18 cellular contexts compared by ENCODE assay signal in genomic region chr5:135211083-135211790, GRCh38.
DNase-seq lines count a peak whose midpoint lies in the region; ATAC-seq, FAIRE-seq and TF ChIP-seq lines count a peak whose summit lies in the region.
"Had no signal": no experiment of that assay in that cellular context is flagged by ENCODE, and none has a peak within 500 bp of the region (broad histone marks: within the 10 kb centered on the region; RNA-seq: fewer than 3 reads in every experiment).

No MANE protein-coding gene starts in this region.

- TF ChIP-seq CTCF in D721Med (IDR thresholded peaks at IDR 0.05; ENCODE audit: insufficient read depth, missing control alignments) (no peak), esophagus squamous epithelium (IDR thresholded peaks at IDR 0.05) (no peak), gastrocnemius medialis (IDR thresholded peaks at IDR 0.05 in 4 of 5, conservative IDR thresholded peaks at IDR 0.05 in 1 of 5) (no peak)

- no peaks in the 10 kb centered on the region for H3K27me3 ChIP-seq in esophagus squamous epithelium
- no peaks in the 10 kb centered on the region for H3K27me3 ChIP-seq in gastrocnemius medialis
- H3K27me3 ChIP-seq: testis had no signal

- H3K4me3 ChIP-seq in esophagus squamous epithelium (no peak overlapping the region), gastrocnemius medialis (no peak overlapping the region)
- H3K4me3 ChIP-seq: testis had no signal

- no peaks in the 10 kb centered on the region for H3K36me3 ChIP-seq in esophagus squamous epithelium
- H3K36me3 ChIP-seq in gastrocnemius medialis, result no peaks in the 10 kb centered on the region

- peak; percentile 94 for FAIRE-seq in D721Med (lab: Jason Lieb, UNC)
- FAIRE-seq: H54 had no signal

- peak; percentile 47 for DNase-seq in D721Med (ENCODE audit: insufficient read length, low spot score)
- DNase-seq in NCI-H1694 (lab: John Stamatoyannopoulos, UW), result peak; percentile 41
- no peak for DNase-seq in esophagus squamous epithelium (lab: John Stamatoyannopoulos, UW)
- no peak for DNase-seq in gastrocnemius medialis
- no peak for DNase-seq in effector memory CD8-positive, alpha-beta T cell
- DNase-seq: AML-193, cerebellar nuclear complex, DMS79 treated with DMSO at 0.1 percent for 48 hours, hippocampal formation, NCI-H1048, SHP77, testis had no signal

- ATAC-seq in gastrocnemius medialis, result peak; percentile 39 to 83
- ATAC-seq in GM21717 (IDR thresholded peaks at IDR 0.05; ENCODE audit: unreplicated experiment), result no peak
- ATAC-seq in HG03442 (IDR thresholded peaks at IDR 0.05; ENCODE audit: unreplicated experiment), result no peak
- no peak for ATAC-seq in effector memory CD8-positive, alpha-beta T cell (replicated peaks)
- ATAC-seq in HG02870 (IDR thresholded peaks at IDR 0.05; ENCODE audit: unreplicated experiment), result no peak

- H3K9me3 ChIP-seq in esophagus squamous epithelium (no peaks in the 10 kb centered on the region), gastrocnemius medialis (no peaks in the 10 kb centered on the region)
- H3K9me3 ChIP-seq: testis had no signal

- intact Hi-C loops in esophagus squamous epithelium (cut with DNase I), result loop anchor here (10.0 kb wide), 1 partner anchor 114 kb away; no protein-coding TSS in a partner anchor
- intact Hi-C loops in gastrocnemius medialis (cut with DNase I; ENCODE audit: low total_unique reads), result no loop called here

- no peaks in the 10 kb centered on the region for H3K9me3 Mint-ChIP-seq in effector memory CD8-positive, alpha-beta T cell

- TF ChIP-seq POLR2A in esophagus squamous epithelium (IDR thresholded peaks at IDR 0.05) (no peak), gastrocnemius medialis (IDR thresholded peaks at IDR 0.05) (no peak)

- H3K4me3 Mint-ChIP-seq in effector memory CD8-positive, alpha-beta T cell, result no peak overlapping the region

- H3K27ac Mint-ChIP-seq in effector memory CD8-positive, alpha-beta T cell, result no peak overlapping the region
- H3K27ac Mint-ChIP-seq: progenitor cell of endocrine pancreas had no signal

- H3K4me1 ChIP-seq in esophagus squamous epithelium (peaks cover 8 to 51% (median 38%) of the 10 kb centered on the region in 3 donors), gastrocnemius medialis (peaks cover 28 to 40% of the 10 kb centered on the region in 2 donors)
- H3K4me1 ChIP-seq: testis had no signal

- WGBS in esophagus squamous epithelium, 2 donors, result 61 to 71% methylated on average over 8 to 9 of the region's 9 CpGs

- in situ Hi-C loops in gastrocnemius medialis (cut with MboI; ENCODE audit: low sequenced_read_pairs in 4 of 4), result no loop called here

- no peaks in the 10 kb centered on the region for H3K36me3 Mint-ChIP-seq in effector memory CD8-positive, alpha-beta T cell (ENCODE audit: insufficient read depth)

- H3K27ac ChIP-seq in esophagus squamous epithelium (peak overlapping the region in 3 of 4 donors; percentile 55 to 62 (median 55)), gastrocnemius medialis (peak overlapping the region; percentile 24 to 64 (median 58))
- H3K27ac ChIP-seq: epithelial cell of prostate, testis had no signal

- no peaks in the 10 kb centered on the region for H3K4me1 Mint-ChIP-seq in effector memory CD8-positive, alpha-beta T cell (ENCODE audit: low read depth in 2 of 2)

- H3K27me3 Mint-ChIP-seq in effector memory CD8-positive, alpha-beta T cell, result peaks cover 39 to 62% of the 10 kb centered on the region in 2 donors

Comparison
In these comparisons a context has a peak if more than half of its experiments do, and no peak if none do; other contexts are left out.
1. DNase-seq: peak in D721Med (single experiment) and NCI-H1694 (single experiment); none in esophagus squamous epithelium (single experiment), gastrocnemius medialis (0 of 2) and effector memory CD8-positive, alpha-beta T cell (0 of 3).
2. ATAC-seq: peak in gastrocnemius medialis (2 of 2); none in GM21717 (single experiment), HG03442 (single experiment), effector memory CD8-positive, alpha-beta T cell (single experiment) and HG02870 (single experiment).